Comparison of ENCODE assay signal across 3 cellular contexts in the genomic region with DNA sequence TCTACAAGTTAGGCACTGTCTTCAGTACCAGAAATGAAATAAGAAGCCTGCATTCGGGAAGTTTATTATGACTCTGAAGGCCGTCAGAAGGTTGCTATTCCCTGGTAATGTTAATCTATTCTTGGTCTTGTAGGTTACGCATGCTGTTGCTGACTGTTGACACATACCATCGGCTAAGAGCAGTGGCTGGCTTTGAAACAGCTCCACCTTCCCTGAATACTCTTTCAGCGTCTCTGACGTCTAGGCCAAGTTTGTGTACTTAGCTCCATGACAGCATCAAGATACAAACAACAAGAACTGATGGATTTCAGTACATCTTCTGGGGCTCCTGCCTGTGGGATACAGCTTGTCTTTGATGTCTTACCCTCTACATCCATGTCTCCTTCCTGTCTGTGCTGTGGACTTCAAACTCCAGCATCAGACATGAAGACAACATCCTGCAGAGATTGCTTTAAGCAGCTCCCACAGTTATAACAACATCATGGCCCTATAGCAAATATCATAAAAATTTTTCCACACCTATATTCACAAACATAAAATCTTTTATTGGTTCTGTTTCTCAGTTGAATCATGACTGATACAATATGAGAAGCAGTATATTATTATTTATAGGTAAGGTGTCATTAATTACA.
A peak's percentile ranks its signal among the peaks of the same experiment; 100 is the strongest.
DNase-seq lines count a peak whose midpoint lies in the region; ATAC-seq and TF ChIP-seq lines count a peak whose summit lies in the region.
"Not testable (repeated sequence)": the region's sequence is repeated elsewhere in the genome, so short reads cannot be mapped to it uniquely, and the experiment has no call there.

No MANE protein-coding gene starts in this region.

- not testable (repeated sequence) for DNase-seq in PC-3, left colon, mucosa of descending colon

- TF ChIP-seq CTCF in PC-3 (conservative IDR thresholded peaks at IDR 0.05; ENCODE audit: low read depth, low read length); mucosa of descending colon (IDR thresholded peaks at IDR 0.05): not testable (repeated sequence)

- H4K20me1 ChIP-seq in PC-3 (ENCODE audit: low read length) = not testable (repeated sequence)

- not testable (repeated sequence) for H3K27ac ChIP-seq in PC-3 (ENCODE audit: low read length)

- H3K9ac ChIP-seq in PC-3 (ENCODE audit: low read length) = not testable (repeated sequence)

- POLR2A ChIA-PET in PC-3 (lab: Charles Lee; ENCODE audit: unreplicated experiment) = not testable (repeated sequence)

- H3F3A ChIP-seq in PC-3 (ENCODE audit: low read length, unreplicated experiment) = not testable (repeated sequence)

- H3K27me3 ChIP-seq in PC-3 (ENCODE audit: low read length) = not testable (repeated sequence)

- intact Hi-C loops in PC-3 (cut with micrococcal nuclease); left colon (cut with DNase I, micrococcal nuclease); mucosa of descending colon (cut with DNase I, micrococcal nuclease): not testable (repeated sequence)

- CTCF ChIA-PET in PC-3 (lab: Charles Lee) = not testable (repeated sequence)

- H3K79me2 ChIP-seq in PC-3 (ENCODE audit: low read length) = not testable (repeated sequence)

- H3K9me3 ChIP-seq in PC-3 (ENCODE audit: low read length); mucosa of descending colon: not testable (repeated sequence)

- H3K4me3 ChIP-seq in PC-3 (ENCODE audit: low read length); mucosa of descending colon: not testable (repeated sequence)

- peak; percentile 70 for ATAC-seq in PC-3
- peak; percentile 97 for ATAC-seq in left colon
- peak; percentile 88 for ATAC-seq in mucosa of descending colon

- not testable (repeated sequence) for BruUV-seq in PC-3 (replicated peaks; lab: Mats Ljungman, UMichigan)

- not testable (repeated sequence) for H3K36me3 ChIP-seq in PC-3 (ENCODE audit: low read depth, low read length); mucosa of descending colon (ENCODE audit: low read depth)

- not testable (repeated sequence) for H3K4me2 ChIP-seq in PC-3 (ENCODE audit: low read length)

- not testable (repeated sequence) for H2AFZ ChIP-seq in PC-3 (ENCODE audit: low read length)

- H3K9me2 ChIP-seq in PC-3 (replicated peaks; ENCODE audit: low read length) = not testable (repeated sequence)

- H3K4me1 ChIP-seq in PC-3 (ENCODE audit: insufficient read depth, low read length); mucosa of descending colon (ENCODE audit: low read depth): not testable (repeated sequence)
